In genomic region chr5:130035388-130035787, GRCh38 we compare ENCODE assay signal across 11 cellular contexts.
DNase-seq lines count a peak whose midpoint lies in the region; TF ChIP-seq lines count a peak whose summit lies in the region.
"Had no signal": no experiment of that assay in that cellular context is flagged by ENCODE, and none has a peak within 500 bp of the region (broad histone marks: within the 10 kb centered on the region; RNA-seq: fewer than 3 reads in every experiment).

No MANE protein-coding gene starts in this region.

- H3K4me3 ChIP-seq in breast epithelium (no peak overlapping the region), mammary epithelial cell (replicated peaks in 1 of 3; ENCODE audit: insufficient read depth in 1 of 3, low read depth in 2 of 3, low read length in 3 of 3) (no peak overlapping the region), epithelial cell of esophagus (ENCODE audit: low read length) (no peak overlapping the region), OCI-LY7 (ENCODE audit: low read depth, low read length, poor library complexity, severe bottlenecking) (no peak overlapping the region)

- no peaks in the 10 kb centered on the region for H4K20me1 ChIP-seq in mammary epithelial cell (ENCODE audit: insufficient read depth, low read length)
- no peaks in the 10 kb centered on the region for H4K20me1 ChIP-seq in OCI-LY7 (ENCODE audit: insufficient read depth, low read length)

- no peak for TF ChIP-seq CTCF in MCF 10A (IDR thresholded peaks at IDR 0.05; ENCODE audit: unreplicated experiment)
- no peak for TF ChIP-seq CTCF in breast epithelium (IDR thresholded peaks at IDR 0.05)
- TF ChIP-seq CTCF in mammary epithelial cell (conservative IDR thresholded peaks at IDR 0.05 in 1 of 2, IDR thresholded peaks at IDR 0.05 in 1 of 2; ENCODE audit: extremely low read depth in 1 of 2, insufficient read depth in 1 of 2, low read depth in 1 of 2, low read length in 2 of 2), result no peak
- no peak for TF ChIP-seq CTCF in epithelial cell of esophagus (IDR thresholded peaks at IDR 0.05; ENCODE audit: insufficient read depth, low read depth, low read length, missing control alignments)
- no peak for TF ChIP-seq CTCF in OCI-LY7 (conservative IDR thresholded peaks at IDR 0.05; ENCODE audit: low read length)

- CTCF ChIA-PET in MCF 10A (lab: Yijun Ruan, JAX) (interaction anchor here (0.6 to 1.0 kb wide), 5 partner anchors 8 to 277 kb away, joined by 3 to 4 read pairs (median 3); no protein-coding TSS in a partner anchor), mammary epithelial cell (lab: Charles Lee; ENCODE audit: low non-redundant PET) (no interaction called here), OCI-LY7 (lab: Charles Lee; ENCODE audit: unreplicated experiment) (no interaction called here)

- no peak overlapping the region for H3K27ac Mint-ChIP-seq in MCF 10A (ENCODE audit: low read depth, unreplicated experiment)
- H3K27ac Mint-ChIP-seq: CD4-positive, CD25-positive, alpha-beta regulatory T cell had no signal

- H3K27ac ChIP-seq in breast epithelium, result no peak overlapping the region
- H3K27ac ChIP-seq in mammary epithelial cell (ENCODE audit: insufficient read depth, low read depth, low read length), result no peak overlapping the region
- H3K27ac ChIP-seq in OCI-LY7 (ENCODE audit: low read depth, low read length, poor library complexity, severe bottlenecking), result no peak overlapping the region
- H3K27ac ChIP-seq: 22Rv1 had no signal

- 82% methylated on average over 1 of the region's 1 CpG for WGBS in mammary epithelial cell (ENCODE audit: low coverage, missing lambda C conversion rate)

- BruUV-seq in MCF 10A (replicated peaks; lab: Mats Ljungman, UMichigan) (no TSS peak), mammary epithelial cell (replicated peaks; lab: Mats Ljungman, UMichigan) (no TSS peak), OCI-LY7 (replicated peaks; lab: Mats Ljungman, UMichigan) (no TSS peak)

- no peak overlapping the region for H3K4me3 Mint-ChIP-seq in MCF 10A (ENCODE audit: unreplicated experiment)
- H3K4me3 Mint-ChIP-seq: CD4-positive, CD25-positive, alpha-beta regulatory T cell had no signal

- dilution Hi-C loops in mammary epithelial cell (cut with HindIII; ENCODE audit: low sequenced_read_pairs), result no loop called here

- DNase-seq in MCF 10A (ENCODE audit: unreplicated experiment), result peak; percentile 45
- DNase-seq in breast epithelium (ENCODE audit: low spot score in 2 of 2), result no peak
- peak; percentile 26 for DNase-seq in mammary epithelial cell
- DNase-seq in epithelial cell of esophagus (ENCODE audit: low read depth), result peak; percentile 40
- DNase-seq in NCI-H446 treated with DMSO at 0.1 percent for 48 hours (lab: John Stamatoyannopoulos, UW), result no peak
- DNase-seq in NCI-H69 (lab: John Stamatoyannopoulos, UW), result no peak
- no peak for DNase-seq in OCI-LY7 (ENCODE audit: low spot score)
- no peak for DNase-seq in GM19240 (ENCODE audit: insufficient read length, low spot score)
- DNase-seq: CD4-positive, CD25-positive, alpha-beta regulatory T cell; DMS53 had no signal

- H3K27me3 ChIP-seq in breast epithelium, result no peaks in the 10 kb centered on the region
- no peaks in the 10 kb centered on the region for H3K27me3 ChIP-seq in mammary epithelial cell (ENCODE audit: insufficient read depth, low read length)

- TF ChIP-seq POLR2A in breast epithelium (IDR thresholded peaks at IDR 0.05), result no peak

- intact Hi-C loops in MCF 10A (cut with micrococcal nuclease) (no loop called here), breast epithelium (cut with DNase I; ENCODE audit: low total_unique reads) (no loop called here), mammary epithelial cell (cut with micrococcal nuclease) (no loop called here), OCI-LY7 (cut with micrococcal nuclease; ENCODE audit: unreplicated experiment) (no loop called here)

- no peaks in the 10 kb centered on the region for H3K9me2 ChIP-seq in OCI-LY7 (ENCODE audit: insufficient read depth, low read length)

- H3K36me3 ChIP-seq in breast epithelium, result no peaks in the 10 kb centered on the region
- no peaks in the 10 kb centered on the region for H3K36me3 ChIP-seq in mammary epithelial cell (ENCODE audit: insufficient read depth, low read length)
- no peaks in the 10 kb centered on the region for H3K36me3 ChIP-seq in OCI-LY7 (ENCODE audit: insufficient read depth, low read length)

- H3K36me3 Mint-ChIP-seq in MCF 10A (ENCODE audit: insufficient read depth, unreplicated experiment), result no peaks in the 10 kb centered on the region
- H3K36me3 Mint-ChIP-seq: CD4-positive, CD25-positive, alpha-beta regulatory T cell had no signal

- in situ Hi-C loops in mammary epithelial cell (cut with MboI; ENCODE audit: low sequenced_read_pairs in 2 of 2), result no loop called here

- H3K9ac ChIP-seq in mammary epithelial cell (ENCODE audit: insufficient read depth, low read length), result no peak overlapping the region

- H3K4me1 Mint-ChIP-seq in MCF 10A (ENCODE audit: insufficient read depth, unreplicated experiment), result peaks cover 8% of the 10 kb centered on the region
- H3K4me1 Mint-ChIP-seq: CD4-positive, CD25-positive, alpha-beta regulatory T cell had no signal

- no peaks in the 10 kb centered on the region for H3K9me3 Mint-ChIP-seq in MCF 10A (ENCODE audit: unreplicated experiment)

- POLR2A ChIA-PET in MCF 10A (lab: Yijun Ruan, JAX) (interaction anchor here (0.6 kb wide), 1 partner anchor 1223 kb away, joined by 6 read pairs; no protein-coding TSS in a partner anchor), OCI-LY7 (lab: Charles Lee) (interaction anchor here (0.7 kb wide), 3 partner anchors 14 to 184 kb away, joined by 3 to 6 read pairs (median 3); no protein-coding TSS in a partner anchor)

- H2AFZ ChIP-seq in mammary epithelial cell (ENCODE audit: low read depth, low read length) (no peak overlapping the region), OCI-LY7 (ENCODE audit: low read length) (no peak overlapping the region)

- no peak overlapping the region for H3K4me2 ChIP-seq in mammary epithelial cell (ENCODE audit: insufficient read depth, low read depth, low read length)
- no peak overlapping the region for H3K4me2 ChIP-seq in OCI-LY7 (ENCODE audit: low read length)

- H3K27me3 Mint-ChIP-seq in MCF 10A (ENCODE audit: insufficient read depth, unreplicated experiment), result no peaks in the 10 kb centered on the region

- H3K79me2 ChIP-seq in mammary epithelial cell (ENCODE audit: insufficient read depth, low read length) (no peaks in the 10 kb centered on the region), OCI-LY7 (ENCODE audit: insufficient read depth, low read depth, low read length) (no peaks in the 10 kb centered on the region)

- no peaks in the 10 kb centered on the region for H3K9me3 ChIP-seq in breast epithelium
- no peaks in the 10 kb centered on the region for H3K9me3 ChIP-seq in mammary epithelial cell (replicated peaks; ENCODE audit: insufficient read depth, low read length)
- H3K9me3 ChIP-seq in OCI-LY7 (ENCODE audit: low read length), result no peaks in the 10 kb centered on the region

- H3K4me1 ChIP-seq in breast epithelium, result no peaks in the 10 kb centered on the region
- no peaks in the 10 kb centered on the region for H3K4me1 ChIP-seq in mammary epithelial cell (ENCODE audit: insufficient read depth, low read length)
- no peaks in the 10 kb centered on the region for H3K4me1 ChIP-seq in OCI-LY7 (ENCODE audit: insufficient read depth, low read length, poor library complexity, severe bottlenecking)

Comparison
In these comparisons a context has a peak if more than half of its experiments do, and no peak if none do; other contexts are left out.
1. DNase-seq: peak in MCF 10A (single experiment), mammary epithelial cell (single experiment) and epithelial cell of esophagus (single experiment); none in breast epithelium (0 of 2), NCI-H446 treated with DMSO at 0.1 percent for 48 hours (single experiment), NCI-H69 (single experiment), OCI-LY7 (single experiment) and GM19240 (single experiment).